16 cellular contexts compared by ENCODE assay signal in genomic region chr22:42814215-42814614, GRCh38. TPM values are rescaled to one million over a fixed set of nuclear protein-coding genes. Genes with fewer than 3 reads are reported as not detected.
DNase-seq lines count a peak whose midpoint lies in the region; TF ChIP-seq lines count a peak whose summit lies in the region.
"Had no signal": no experiment of that assay in that cellular context is flagged by ENCODE, and none has a peak within 500 bp of the region (broad histone marks: within the 10 kb centered on the region; RNA-seq: fewer than 3 reads in every experiment).

No MANE protein-coding gene starts in this region.

- no peak for TF ChIP-seq POLR2A in breast epithelium (IDR thresholded peaks at IDR 0.05)

- H3K27ac ChIP-seq in breast epithelium: no peak overlapping the region
- H3K27ac ChIP-seq: cardiac muscle cell, heart left ventricle, left lung, spleen, testis had no signal

- H3K27me3 ChIP-seq in breast epithelium: no peaks in the 10 kb centered on the region
- H3K27me3 ChIP-seq: cardiac muscle cell, heart left ventricle, left lung, spleen, testis had no signal

- DNase-seq in HUDEP-2 (lab: John Stamatoyannopoulos, UW; ENCODE audit: unreplicated experiment in 76 of 76) (peak in 43 of 76 experiments; percentile 5 to 81 (median 45)), NCI-H2196 (lab: John Stamatoyannopoulos, UW; ENCODE audit: unreplicated experiment) (peak; percentile 84), cerebellar cortex (ENCODE audit: low spot score) (peak; percentile 77), renal cortical epithelial cell (ENCODE audit: low read depth) (peak; percentile 17), breast epithelium (ENCODE audit: low spot score in 2 of 2) (no peak), putamen (ENCODE audit: low spot score) (no peak), SIG-M5 (lab: John Stamatoyannopoulos, UW) (no peak)
- DNase-seq: activated naive CD4-positive, alpha-beta T cell; CD8-positive, alpha-beta T cell; heart left ventricle; left lung; MM.1S; PC-3; spleen; testis had no signal

- H3K4me3 ChIP-seq in breast epithelium: no peak overlapping the region
- H3K4me3 ChIP-seq: cardiac muscle cell, heart left ventricle, left lung, spleen, testis had no signal

- TF ChIP-seq CTCF in breast epithelium (IDR thresholded peaks at IDR 0.05): no peak

- H3K9me3 ChIP-seq in breast epithelium: no peaks in the 10 kb centered on the region
- H3K9me3 ChIP-seq: heart left ventricle, left lung, spleen, testis had no signal

- intact Hi-C loops in breast epithelium (cut with DNase I; ENCODE audit: low total_unique reads): no loop called here

- no peaks in the 10 kb centered on the region for H3K36me3 ChIP-seq in breast epithelium

- H3K4me1 ChIP-seq in breast epithelium: peaks cover 0 to under 1% of the 10 kb centered on the region in 2 donors
- H3K4me1 ChIP-seq: testis had no signal

RNA-seq across cellular contexts. Expression of gene ARFGAP3, which starts 42.9 kb away (rescaled TPM):
- total RNA-seq in renal cortical epithelial cell: 110 and 133 TPM in 2 replicates
- 10 to 100 TPM; 51.2 to 90.7 (median 70.8) TPM for total RNA-seq in breast epithelium

Comparison
In these comparisons a context has a peak if more than half of its experiments do, and no peak if none do; other contexts are left out.
1. DNase-seq: peak in HUDEP-2 (43 of 76), NCI-H2196 (single experiment), cerebellar cortex (single experiment) and renal cortical epithelial cell (single experiment); none in breast epithelium (0 of 2), putamen (single experiment) and SIG-M5 (single experiment).